ENCODE assay signal across 27 cellular contexts in genomic region chr4:82049294-82049693, GRCh38.
"Had no signal": no experiment of that assay in that cellular context is flagged by ENCODE, and none has a peak within 500 bp of the region (broad histone marks: within the 10 kb centered on the region; RNA-seq: fewer than 3 reads in every experiment).

No MANE protein-coding gene starts in this region.

- DNase-seq: Karpas-422, Kasumi-1, KG1, MG63, MM.1S, MV-4-11, NCI-H1048, NCI-H1092, NCI-H1092 treated with DMSO at 0.1 percent for 48 hours, NCI-H1105, NCI-H1417 treated with DMSO at 0.1 percent for 48 hours, NCI-H146, NCI-H1694, NCI-H1694 treated with DMSO at 0.1 percent for 48 hours, NCI-H187, NCI-H187 treated with DMSO at 0.1 percent for 48 hours, NCI-H2029, NCI-H2029 treated with DMSO at 0.1 percent for 48 hours, NCI-H2081, NCI-H2081 treated with DMSO at 0.1 percent for 48 hours, NCI-H2107, NCI-H2171, NCI-H2171 treated with DMSO at 0.1 percent for 48 hours, NCI-H226, NCI-H345, NCI-H446, NCI-H446 treated with DMSO at 0.1 percent for 48 hours had no signal
